ENCODE assay signal across 10 cellular contexts in the genomic region with DNA sequence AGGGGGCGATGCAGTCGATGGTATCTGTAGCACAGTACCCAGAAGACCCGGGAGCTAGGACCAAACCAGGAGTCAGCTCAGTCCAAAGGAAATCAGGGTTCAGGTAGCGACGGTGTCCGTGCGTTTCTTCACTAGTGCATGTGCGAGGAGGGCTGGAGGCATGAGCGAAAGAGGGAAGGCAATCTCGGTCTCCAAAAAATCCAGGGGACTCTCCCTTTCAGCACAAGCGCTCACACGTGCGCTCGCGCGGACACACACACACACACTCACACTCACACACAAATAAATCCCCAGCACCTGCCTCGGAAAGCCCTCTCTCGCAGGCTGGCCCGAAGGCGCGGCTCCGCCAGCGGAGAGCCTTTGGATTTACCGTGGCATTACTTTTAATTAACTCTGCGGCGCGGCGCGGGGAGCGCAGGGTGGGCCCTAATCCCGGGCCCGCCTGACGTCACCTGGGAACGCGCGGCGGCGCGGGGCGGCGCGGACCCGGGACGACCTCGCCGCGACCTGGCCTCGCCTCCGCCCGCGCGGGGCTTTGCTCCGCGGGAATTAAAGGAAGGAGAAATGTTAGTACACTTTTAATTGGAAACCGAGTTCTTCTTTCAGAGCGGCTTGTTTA.
DNase-seq lines count a peak whose midpoint lies in the region; ATAC-seq, FAIRE-seq and TF ChIP-seq lines count a peak whose summit lies in the region.
"Had no signal": no experiment of that assay in that cellular context is flagged by ENCODE, and none has a peak within 500 bp of the region (broad histone marks: within the 10 kb centered on the region; RNA-seq: fewer than 3 reads in every experiment).

No MANE protein-coding gene starts in this region.

- ATAC-seq in pancreas = peak; percentile 78 to 89 (median 80)
- no peak for ATAC-seq in HG03469 (IDR thresholded peaks at IDR 0.05; ENCODE audit: unreplicated experiment)
- ATAC-seq in HG02884 (IDR thresholded peaks at IDR 0.05; ENCODE audit: unreplicated experiment) = no peak

- no peak overlapping the region for H3K27ac ChIP-seq in pancreas

- H3K4me1 Mint-ChIP-seq in activated naive CD4-positive, alpha-beta T cell treated with anti-CD3 and anti-CD28 coated beads for 36 hours (ENCODE audit: low read depth) = peaks cover 8% of the 10 kb centered on the region

- peaks cover 0 to 4% (median 0%) of the 10 kb centered on the region in 3 donors for H3K4me1 ChIP-seq in pancreas

- TF ChIP-seq CTCF in pancreas (IDR thresholded peaks at IDR 0.05) = no peak

- peak overlapping the region; percentile 17 to 46 (median 34) for H3K4me3 ChIP-seq in pancreas

- H3K9me3 Mint-ChIP-seq in activated naive CD4-positive, alpha-beta T cell treated with anti-CD3 and anti-CD28 coated beads for 36 hours = no peaks in the 10 kb centered on the region

- WGBS in pancreas, 2 donors = 4% methylated on average over 56 of the region's 56 CpGs

- no peaks in the 10 kb centered on the region for H3K9me3 ChIP-seq in pancreas

- H3K4me3 Mint-ChIP-seq in activated naive CD4-positive, alpha-beta T cell treated with anti-CD3 and anti-CD28 coated beads for 36 hours = no peak overlapping the region

- H3K27me3 Mint-ChIP-seq in activated naive CD4-positive, alpha-beta T cell treated with anti-CD3 and anti-CD28 coated beads for 36 hours (ENCODE audit: low read depth) = peaks cover 52% of the 10 kb centered on the region

- no peak for FAIRE-seq in pancreas (lab: Jason Lieb, UNC)
- FAIRE-seq: H54 had no signal

- no peaks in the 10 kb centered on the region for H3K36me3 Mint-ChIP-seq in activated naive CD4-positive, alpha-beta T cell treated with anti-CD3 and anti-CD28 coated beads for 36 hours (ENCODE audit: low read depth)

- no peaks in the 10 kb centered on the region for H3K27me3 ChIP-seq in pancreas

- CTCF ChIA-PET in activated naive CD4-positive, alpha-beta T cell treated with anti-CD3 and anti-CD28 coated beads for 36 hours (lab: Charles Lee) = no interaction called here

- no peaks in the 10 kb centered on the region for H3K36me3 ChIP-seq in pancreas

- H3K27ac Mint-ChIP-seq in activated naive CD4-positive, alpha-beta T cell treated with anti-CD3 and anti-CD28 coated beads for 36 hours = no peak overlapping the region

- DNase-seq in DMS53 (lab: John Stamatoyannopoulos, UW) (peak; percentile 74), NCI-H524 treated with DMSO at 0.1 percent for 48 hours (lab: John Stamatoyannopoulos, UW) (peak; percentile 67), head of caudate nucleus (peak in 22 of 42 donors; percentile 14 to 62 (median 33)), pancreas (peak; percentile 6 to 66 (median 18)), HT-29 (ENCODE audit: low spot score) (no peak)
- DNase-seq in activated naive CD4-positive, alpha-beta T cell treated with anti-CD3 and anti-CD28 coated beads for 36 hours = no peak
- DNase-seq: NCI-H1048 had no signal

- intact Hi-C loops in head of caudate nucleus (cut with DNase I) = no loop called here
- intact Hi-C loops in pancreas (cut with DNase I) = no loop called here
- intact Hi-C loops in activated naive CD4-positive, alpha-beta T cell treated with anti-CD3 and anti-CD28 coated beads for 36 hours (cut with micrococcal nuclease) = no loop called here

Comparison
In these comparisons a context has a peak if more than half of its experiments do, and no peak if none do; other contexts are left out.
1. DNase-seq: peak in DMS53 (single experiment), NCI-H524 treated with DMSO at 0.1 percent for 48 hours (single experiment), head of caudate nucleus (22 of 42) and pancreas (6 of 6); none in activated naive CD4-positive, alpha-beta T cell treated with anti-CD3 and anti-CD28 coated beads for 36 hours (single experiment) and HT-29 (single experiment).
2. ATAC-seq: peak in pancreas (4 of 4); none in HG03469 (single experiment) and HG02884 (single experiment).